24 cellular contexts compared by ENCODE assay signal in the genomic region with DNA sequence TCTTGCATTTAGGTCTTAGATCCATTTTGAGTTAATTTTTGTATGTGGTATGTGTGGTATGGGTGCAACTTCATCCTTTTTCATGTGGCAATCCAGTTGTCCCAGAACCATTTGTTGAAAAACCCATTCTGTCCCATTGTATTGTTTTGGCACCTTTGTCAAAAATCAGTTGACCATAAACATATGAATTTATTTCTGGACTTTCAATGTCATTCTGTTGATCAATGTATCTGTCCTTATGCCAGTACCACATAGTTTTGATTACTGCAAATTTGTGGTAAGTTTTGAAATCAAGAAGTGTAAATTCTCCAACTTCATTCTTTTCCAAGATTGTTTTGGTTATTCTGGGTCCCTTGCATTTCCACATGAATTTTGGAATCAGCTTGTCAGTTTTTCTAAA.
"Had no signal": no experiment of that assay in that cellular context is flagged by ENCODE, and none has a peak within 500 bp of the region (broad histone marks: within the 10 kb centered on the region; RNA-seq: fewer than 3 reads in every experiment).

No MANE protein-coding gene starts in this region.

- H3K27me3 ChIP-seq: neural progenitor cell, ovary, right lobe of liver, sigmoid colon, thyroid gland, tibial nerve, upper lobe of left lung, vagina had no signal

- H3K9ac ChIP-seq: neural progenitor cell, parathyroid adenoma had no signal

- FAIRE-seq: small intestine, urothelium cell line had no signal

- H3K36me3 ChIP-seq: neural progenitor cell, ovary, right lobe of liver, sigmoid colon, stomach, thoracic aorta, thyroid gland, tibial nerve, upper lobe of left lung, vagina had no signal

- H3K4me3 ChIP-seq: neural progenitor cell, ovary, psoas muscle, right lobe of liver, sigmoid colon, stomach, thoracic aorta, thyroid gland, tibial nerve, upper lobe of left lung, vagina had no signal

- H3K4me1 ChIP-seq: neural progenitor cell, parathyroid adenoma, psoas muscle, right lobe of liver, stomach, vagina had no signal

- DNase-seq: occipital lobe; ovary; posterior cingulate gyrus; psoas muscle; right cardiac atrium; right lobe of liver; sigmoid colon; small intestine; stimulated activated CD4-positive, alpha-beta T cell treated with anti-CD3 and anti-CD28 coated beads, Interleukin-15, amount 100 ng/mL, for 24 hours; stimulated activated CD4-positive, alpha-beta T cell treated with anti-CD3 and anti-CD28 coated beads, Interleukin-2, amount 100 ng/mL, for 24 hours; stimulated activated CD4-positive, alpha-beta T cell treated with anti-CD3 and anti-CD28 coated beads, Interleukin-2, amount 100 ng/mL, for 48 hours; stimulated activated CD4-positive, alpha-beta T cell treated with anti-CD3 and anti-CD28 coated beads, Interleukin-4, amount 100 ng/mL, for 24 hours; stimulated activated naive B cell treated with anti-CD40 and anti-IgM and Interleukin-4, amounts not matched to agents 10 μg/mL and 1 μg/mL and 100 μg/mL, for 72 hours; stimulated activated naive CD4-positive, alpha-beta T cell treated with Interleukin-2 at 50 U/mL for 16 hours; stomach; thyroid gland; trophoblast cell; upper lobe of left lung had no signal

- H3K27ac ChIP-seq: neural progenitor cell, ovary, parathyroid adenoma, psoas muscle, right lobe of liver, sigmoid colon, stomach, thoracic aorta, thyroid gland, tibial nerve, upper lobe of left lung, vagina had no signal

- H3K9me3 ChIP-seq: ovary, right lobe of liver, stomach, thoracic aorta, thyroid gland, upper lobe of left lung, vagina had no signal
